1 cellular context compared by ENCODE assay signal in genomic region chr7:55964261-55964801, GRCh38.
TF ChIP-seq lines count a peak whose summit lies in the region.

TSS of gene NIPSNAP2 (plus strand) at chr7:55964585. CDS start at chr7:55964610, 25 bp downstream.

TF ChIP-seq in neural cell, 6 proteins besides CTCF, POLR2A, EP300 and RAD21 (continued from another document):
- TF ChIP-seq REST (IDR thresholded peaks at IDR 0.05; ENCODE audit: borderline replicate concordance): no peak
- TF ChIP-seq TAF1 (IDR thresholded peaks at IDR 0.05; ENCODE audit: low read depth): no peak
TF ChIP-seq in neural cell: peak in this region for 2.
